22 cellular contexts compared by ENCODE assay signal in the genomic region with DNA sequence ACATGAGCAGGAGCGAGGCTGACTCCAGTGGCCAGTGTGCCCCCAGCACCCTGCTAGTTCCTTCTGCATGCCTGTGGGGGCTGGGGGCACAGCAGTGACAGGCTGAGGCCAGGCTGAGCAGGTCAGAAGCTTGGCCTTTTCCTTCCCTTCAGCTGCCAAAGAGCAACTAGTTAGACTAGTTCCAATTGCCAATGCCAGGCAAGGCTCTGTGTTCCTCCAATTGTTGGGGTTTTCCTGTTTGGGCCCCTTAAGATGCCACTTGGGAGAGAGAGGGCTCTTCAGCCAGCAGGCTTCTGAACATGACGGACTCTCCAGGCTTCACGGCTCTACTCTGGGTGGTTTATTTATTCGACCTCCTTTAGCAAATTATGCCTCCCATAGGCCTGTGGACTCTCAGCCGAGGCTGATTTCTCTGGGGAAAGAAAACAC.
A peak's percentile ranks its signal among the peaks of the same experiment; 100 is the strongest.
DNase-seq lines count a peak whose midpoint lies in the region; ATAC-seq, FAIRE-seq and TF ChIP-seq lines count a peak whose summit lies in the region.
"Had no signal": no experiment of that assay in that cellular context is flagged by ENCODE, and none has a peak within 500 bp of the region (broad histone marks: within the 10 kb centered on the region; RNA-seq: fewer than 3 reads in every experiment).

No MANE protein-coding gene starts in this region.

- H3K79me1 ChIP-seq in neuronal stem cell (ENCODE audit: low read depth, low read length) = no peaks in the 10 kb centered on the region

- no peaks in the 10 kb centered on the region for H3K79me2 ChIP-seq in HepG2 (ENCODE audit: insufficient read depth, low read length)

- H3K27ac ChIP-seq in HepG2 (ENCODE audit: extremely low read length, insufficient read depth, low read length) = no peak overlapping the region
- no peak overlapping the region for H3K27ac ChIP-seq in right lobe of liver
- no peak overlapping the region for H3K27ac ChIP-seq in neuronal stem cell (replicated peaks; ENCODE audit: low read length)
- no peak overlapping the region for H3K27ac ChIP-seq in caudate nucleus (ENCODE audit: low read depth, low read length)
- H3K27ac ChIP-seq in Peyer's patch = peak overlapping the region in 2 of 4 donors; percentile 49 to 52
- no peak overlapping the region for H3K27ac ChIP-seq in right atrium auricular region
- H3K27ac ChIP-seq: heart left ventricle had no signal

- H2AK5ac ChIP-seq in neuronal stem cell (ENCODE audit: low read depth, low read length) = no peak overlapping the region

- no peak overlapping the region for H3K9ac ChIP-seq in HepG2 (ENCODE audit: insufficient read depth, low read depth, low read length)
- no peak overlapping the region for H3K9ac ChIP-seq in neuronal stem cell (ENCODE audit: low read depth, low read length, poor library complexity)

- BruUV-seq in HepG2 (replicated peaks; lab: Mats Ljungman, UMichigan) = no TSS peak

- no peak overlapping the region for H2AFZ ChIP-seq in HepG2 (ENCODE audit: low read length)
- H2AFZ ChIP-seq in neuronal stem cell (ENCODE audit: low read length) = no peak overlapping the region

- no peak overlapping the region for H3K4me2 ChIP-seq in HepG2 (ENCODE audit: low read depth, low read length)
- no peak overlapping the region for H3K4me2 ChIP-seq in neuronal stem cell (ENCODE audit: insufficient read depth, low read length, poor library complexity, severe bottlenecking)
- H3K4me2 ChIP-seq: smooth muscle cell had no signal

- FAIRE-seq in HepG2 (lab: Jason Lieb, UNC) = no peak
- FAIRE-seq: astrocyte, K562 had no signal

- no peak overlapping the region for H3K4me3 ChIP-seq in HepG2 (replicated peaks in 1 of 3; ENCODE audit: insufficient read depth in 1 of 3, low read depth in 2 of 3, low read length in 3 of 3)
- H3K4me3 ChIP-seq in right lobe of liver = no peak overlapping the region
- H3K4me3 ChIP-seq in neuronal stem cell (ENCODE audit: low read length in 2 of 2) = no peak overlapping the region
- no peak overlapping the region for H3K4me3 ChIP-seq in Peyer's patch
- no peak overlapping the region for H3K4me3 ChIP-seq in right atrium auricular region
- H3K4me3 ChIP-seq: heart left ventricle, K562, smooth muscle cell had no signal

- H3K4me1 ChIP-seq in HepG2 (ENCODE audit: insufficient read depth, low read length) = no peaks in the 10 kb centered on the region
- H3K4me1 ChIP-seq in right lobe of liver = peaks cover 0 to 8% (median 0%) of the 10 kb centered on the region in 4 donors
- peaks cover 0 to 4% of the 10 kb centered on the region in 2 donors for H3K4me1 ChIP-seq in neuronal stem cell (ENCODE audit: control insufficient read depth in 2 of 2, insufficient read depth in 1 of 2, low read depth in 1 of 2, low read length in 2 of 2)
- H3K4me1 ChIP-seq in Peyer's patch = peaks cover 0 to 15% (median 0%) of the 10 kb centered on the region in 4 donors
- no peaks in the 10 kb centered on the region for H3K4me1 ChIP-seq in right atrium auricular region

- no peak for DNase-seq in HepG2 (ENCODE audit: low spot score)
- DNase-seq in right lobe of liver = no peak
- DNase-seq in dermis blood vessel endothelial cell = peak; percentile 24
- no peak for DNase-seq in neuronal stem cell (ENCODE audit: low spot score)
- DNase-seq in caudate nucleus (lab: John Stamatoyannopoulos, UW) = no peak
- no peak for DNase-seq in Peyer's patch
- DNase-seq in right atrium auricular region (ENCODE audit: low spot score) = no peak
- no peak for DNase-seq in T-helper 2 cell
- DNase-seq: activated naive CD4-positive, alpha-beta T cell treated with anti-CD3 and anti-CD28 coated beads, Interleukin-2, amount 50 U/mL, for 16 hours; activated T-cell treated with anti-CD3 and anti-CD28 coated beads, Interleukin-2, amount 50 U/mL, for 72 hours; CD8-positive, alpha-beta memory T cell; heart left ventricle; HFFc6; naive thymus-derived CD8-positive, alpha-beta T cell; NCI-H1048; NCI-H345; stimulated activated CD4-positive, alpha-beta T cell treated with anti-CD3 and anti-CD28 coated beads, Interleukin-4, amount 100 ng/mL, for 1 hour; T-helper 9 cell had no signal

- H3K23ac ChIP-seq in neuronal stem cell (ENCODE audit: low read depth, low read length, poor library complexity) = no peak overlapping the region

- H3K14ac ChIP-seq in neuronal stem cell (ENCODE audit: low read length) = peak overlapping the region; percentile 57

- no peak overlapping the region for H3K4ac ChIP-seq in neuronal stem cell (ENCODE audit: low read length)

- POLR2A ChIA-PET in HepG2 (lab: Yijun Ruan, JAX) = no interaction called here

- H4K91ac ChIP-seq in neuronal stem cell (ENCODE audit: low read depth, low read length, poor library complexity) = no peak overlapping the region

- TF ChIP-seq EP300 in HepG2 (IDR thresholded peaks at IDR 0.05; ENCODE audit: low read depth in 2 of 2, low read length in 2 of 2) (no peak), HepG2 (CRISPR knock-in tag; IDR thresholded peaks at IDR 0.05; ENCODE audit: borderline replicate concordance) (no peak)

- H4K8ac ChIP-seq in neuronal stem cell (ENCODE audit: low read depth, low read length) = no peak overlapping the region

- in situ Hi-C loops in HepG2 (cut with HindIII; ENCODE audit: extremely low pct_ligation_motif_present, low pct_unique_long_range_greater_than_20kb) = no loop called here

- H3K36me3 ChIP-seq in HepG2 (replicated peaks in 1 of 2; ENCODE audit: control insufficient read depth in 1 of 2, insufficient read depth in 2 of 2, low read length in 2 of 2) (no peaks in the 10 kb centered on the region), right lobe of liver (no peaks in the 10 kb centered on the region), neuronal stem cell (replicated peaks in 1 of 2; ENCODE audit: control insufficient read depth in 2 of 2, insufficient read depth in 2 of 2, low read length in 2 of 2) (no peaks in the 10 kb centered on the region), Peyer's patch (no peaks in the 10 kb centered on the region), right atrium auricular region (no peaks in the 10 kb centered on the region)
- H3K36me3 ChIP-seq: heart left ventricle had no signal

- no peak overlapping the region for H2BK12ac ChIP-seq in neuronal stem cell (ENCODE audit: low read length)

- H3K9me3 ChIP-seq in HepG2 (ENCODE audit: low read length) (no peaks in the 10 kb centered on the region), right lobe of liver (no peaks in the 10 kb centered on the region), neuronal stem cell (replicated peaks in 1 of 2; ENCODE audit: control insufficient read depth in 2 of 2, insufficient read depth in 1 of 2, low read depth in 1 of 2, low read length in 2 of 2) (no peaks in the 10 kb centered on the region), Peyer's patch (no peaks in the 10 kb centered on the region), right atrium auricular region (no peaks in the 10 kb centered on the region)
- H3K9me3 ChIP-seq: heart left ventricle had no signal

- H3K27me3 ChIP-seq in HepG2 (ENCODE audit: control insufficient read depth in 1 of 2, insufficient read depth in 2 of 2, low read length in 2 of 2) = peaks cover 1 to 25% of the 10 kb centered on the region in 2 experiments; a peak in 4 of 5 replicates
- H3K27me3 ChIP-seq in right lobe of liver = no peaks in the 10 kb centered on the region
- H3K27me3 ChIP-seq in neuronal stem cell (ENCODE audit: control insufficient read depth in 3 of 3, insufficient read depth in 3 of 3, low read depth in 1 of 3, low read length in 3 of 3) = no peaks in the 10 kb centered on the region
- H3K27me3 ChIP-seq in Peyer's patch = no peaks in the 10 kb centered on the region
- H3K27me3 ChIP-seq in right atrium auricular region = no peaks in the 10 kb centered on the region

- no peak overlapping the region for H2BK5ac ChIP-seq in neuronal stem cell (ENCODE audit: low read length)

- no peak overlapping the region for H2BK120ac ChIP-seq in neuronal stem cell (ENCODE audit: low read depth, low read length)

- WGBS in HepG2 (ENCODE audit: low lambda C conversion rate) = 26% methylated on average over 5 of the region's 5 CpGs
- WGBS in right lobe of liver (ENCODE audit: insufficient coverage, low coverage, low lambda C conversion rate, missing lambda C conversion rate) = 58% methylated on average over 4 of the region's 5 CpGs
- no CpG with 5 or more reads among the region's 5 CpGs for WGBS in neuronal stem cell (ENCODE audit: extremely low coverage in 2 of 2, insufficient read length in 2 of 2, insufficient replicate concordance in 1 of 2), 2 donors

- no peaks in the 10 kb centered on the region for H4K20me1 ChIP-seq in HepG2 (ENCODE audit: insufficient read depth, low read length)

- no peak for TF ChIP-seq POLR2A in HepG2 (IDR thresholded peaks at IDR 0.05; ENCODE audit: insufficient read depth in 1 of 2, low read depth in 2 of 2, low read length in 2 of 2)
- no peak for TF ChIP-seq POLR2A in right lobe of liver (IDR thresholded peaks at IDR 0.05)
- no peak for TF ChIP-seq POLR2A in Peyer's patch (IDR thresholded peaks at IDR 0.05)

- TF ChIP-seq CTCF in HepG2 (CRISPR knock-in tag; IDR thresholded peaks at IDR 0.05) (no peak), right lobe of liver (IDR thresholded peaks at IDR 0.05) (no peak), Peyer's patch (IDR thresholded peaks at IDR 0.05) (no peak), right atrium auricular region (IDR thresholded peaks at IDR 0.05) (no peak)

- peak overlapping the region; percentile 55 for H3K18ac ChIP-seq in neuronal stem cell (ENCODE audit: low read length)

- no peak for TF ChIP-seq RAD21 in HepG2 (CRISPR knock-in tag; IDR thresholded peaks at IDR 0.05)

- intact Hi-C loops in HepG2 (cut with micrococcal nuclease; ENCODE audit: unreplicated experiment) (no loop called here), right lobe of liver (cut with DNase I) (no loop called here)

- peak; percentile 40 for ATAC-seq in HepG2
- ATAC-seq in right lobe of liver = no peak
- ATAC-seq: activated T-cell treated with anti-CD3 and anti-CD28 coated beads, Interleukin-2, amount 50 U/mL, for 72 hours; K562; naive thymus-derived CD8-positive, alpha-beta T cell; SK-N-SH treated with all-trans-retinoic acid at 6 μM for 48 hours had no signal

- CTCF ChIA-PET in HepG2 (lab: Yijun Ruan, JAX; ENCODE audit: low intra/inter-chr PET ratio, low total read pairs) = no interaction called here

- H2BK15ac ChIP-seq in neuronal stem cell (ENCODE audit: low read length) = no peak overlapping the region

TF ChIP-seq in HepG2, 621 proteins besides CTCF, POLR2A, EP300 and RAD21 (continues in another document):
- no peak for TF ChIP-seq HIC2 (CRISPR knock-in tag; IDR thresholded peaks at IDR 0.05; ENCODE audit: low read depth)
